ENCODE assay signal across 16 cellular contexts in genomic region chr3:55654123-55654787, GRCh38.
DNase-seq lines count a peak whose midpoint lies in the region; ATAC-seq and TF ChIP-seq lines count a peak whose summit lies in the region.
"Had no signal": no experiment of that assay in that cellular context is flagged by ENCODE, and none has a peak within 500 bp of the region (broad histone marks: within the 10 kb centered on the region; RNA-seq: fewer than 3 reads in every experiment).

No MANE protein-coding gene starts in this region.

- H3K4me2 ChIP-seq in KMS-11 = peak overlapping the region; percentile 70

- in situ Hi-C loops in GM13977 (cut with MboI; ENCODE audit: low pct_unique_long_range_greater_than_20kb, low sequenced_read_pairs, unreplicated experiment) = no loop called here

- peaks cover 63% of the 10 kb centered on the region for H3K4me1 ChIP-seq in KMS-11 (ENCODE audit: low read depth, poor library complexity, severe bottlenecking)
- H3K4me1 ChIP-seq in CD4-positive, alpha-beta memory T cell (ENCODE audit: insufficient read depth, low read length) = no peaks in the 10 kb centered on the region
- H3K4me1 ChIP-seq: parathyroid adenoma, Peyer's patch, vagina had no signal

- no peaks in the 10 kb centered on the region for H3K27me3 Mint-ChIP-seq in CD4-positive, alpha-beta memory T cell
- H3K27me3 Mint-ChIP-seq: CD4-positive, CD25-positive, alpha-beta regulatory T cell had no signal

- peak overlapping the region; percentile 27; the same call in 1 of the 2 replicates for H2AFZ ChIP-seq in KMS-11 (ENCODE audit: low read depth)
- H2AFZ ChIP-seq: GM23248, parathyroid adenoma had no signal

- intact Hi-C loops in CD4-positive, alpha-beta memory T cell (cut with micrococcal nuclease) = no loop called here

- no peak overlapping the region for H3K4me3 ChIP-seq in KMS-11 (IDR thresholded peaks at IDR 0.05; ENCODE audit: insufficient read depth, low read depth, low read length)
- H3K4me3 ChIP-seq in CD4-positive, alpha-beta memory T cell (ENCODE audit: low read length in 2 of 2) = no peak overlapping the region
- H3K4me3 ChIP-seq: GM23248, Peyer's patch, vagina had no signal

- H3K27me3 ChIP-seq in KMS-11 (ENCODE audit: insufficient read depth, low read depth) = no peaks in the 10 kb centered on the region
- no peaks in the 10 kb centered on the region for H3K27me3 ChIP-seq in CD4-positive, alpha-beta memory T cell (ENCODE audit: insufficient read depth, low read length)
- H3K27me3 ChIP-seq: Peyer's patch, vagina had no signal

- peak; percentile 34 for DNase-seq in GM13977 (ENCODE audit: low spot score)
- DNase-seq in dedifferentiated amniotic fluid mesenchymal stem cell (ENCODE audit: extremely low spot score) = no peak
- no peak for DNase-seq in CD4-positive, alpha-beta memory T cell
- no peak for DNase-seq in RKO (ENCODE audit: low spot score)
- DNase-seq in RWPE1 (ENCODE audit: low spot score) = no peak
- DNase-seq: activated CD4-positive, alpha-beta T cell treated with anti-CD3 and anti-CD28 coated beads for 48 hours; CD4-positive, CD25-positive, alpha-beta regulatory T cell; erythroblast; NCI-H1048; Peyer's patch had no signal

- peak; percentile 98 for ATAC-seq in GM19438 (IDR thresholded peaks at IDR 0.05; ENCODE audit: low read depth, unreplicated experiment)
- peak; percentile 88 for ATAC-seq in HG02884 (IDR thresholded peaks at IDR 0.05; ENCODE audit: unreplicated experiment)

- no peaks in the 10 kb centered on the region for H4K20me1 ChIP-seq in KMS-11 (ENCODE audit: insufficient read depth)

- POLR2A ChIA-PET in CD4-positive, alpha-beta memory T cell (lab: Charles Lee; ENCODE audit: partially characterized antibody) = no interaction called here
- POLR2A ChIA-PET in RWPE1 (lab: Yijun Ruan, JAX; ENCODE audit: low non-redundant PET) = no interaction called here

- no peaks in the 10 kb centered on the region for H3K4me1 Mint-ChIP-seq in CD4-positive, alpha-beta memory T cell
- H3K4me1 Mint-ChIP-seq: CD4-positive, CD25-positive, alpha-beta regulatory T cell had no signal

- no peaks in the 10 kb centered on the region for H3K79me2 ChIP-seq in KMS-11 (ENCODE audit: insufficient read depth, low read depth)
- H3K79me2 ChIP-seq: parathyroid adenoma had no signal

- no peaks in the 10 kb centered on the region for H3K36me3 Mint-ChIP-seq in CD4-positive, alpha-beta memory T cell
- H3K36me3 Mint-ChIP-seq: CD4-positive, CD25-positive, alpha-beta regulatory T cell had no signal

- H3K9me3 ChIP-seq in CD4-positive, alpha-beta memory T cell (ENCODE audit: control insufficient read depth in 1 of 2, low read length in 2 of 2) = no peaks in the 10 kb centered on the region
- H3K9me3 ChIP-seq: Peyer's patch, vagina had no signal

- no peak overlapping the region for H3K4me3 Mint-ChIP-seq in CD4-positive, alpha-beta memory T cell
- H3K4me3 Mint-ChIP-seq: CD4-positive, CD25-positive, alpha-beta regulatory T cell had no signal

- no peaks in the 10 kb centered on the region for H3K36me3 ChIP-seq in KMS-11 (ENCODE audit: insufficient read depth)
- no peaks in the 10 kb centered on the region for H3K36me3 ChIP-seq in CD4-positive, alpha-beta memory T cell (ENCODE audit: insufficient read depth, low read length)
- H3K36me3 ChIP-seq: Peyer's patch, vagina had no signal

- no peak for TF ChIP-seq CTCF in GM13977 (IDR thresholded peaks at IDR 0.05; ENCODE audit: extremely low read depth, insufficient read depth, missing control alignments)
- TF ChIP-seq CTCF in KMS-11 (conservative IDR thresholded peaks at IDR 0.05; ENCODE audit: low read depth, low read length) = no peak
- no peak for TF ChIP-seq CTCF in RWPE1 (conservative IDR thresholded peaks at IDR 0.05; ENCODE audit: low read depth)

- H3K27ac Mint-ChIP-seq in CD4-positive, alpha-beta memory T cell = no peak overlapping the region
- H3K27ac Mint-ChIP-seq: CD4-positive, CD25-positive, alpha-beta regulatory T cell had no signal

- no peak overlapping the region for H3K9ac ChIP-seq in KMS-11
- H3K9ac ChIP-seq: GM23248, parathyroid adenoma had no signal

- H3K27ac ChIP-seq in KMS-11 (peak overlapping the region; percentile 20; the same call in 1 of the 2 replicates), RWPE1 (no peak overlapping the region)
- H3K27ac ChIP-seq in CD4-positive, alpha-beta memory T cell (ENCODE audit: low read depth, low read length) = no peak overlapping the region
- H3K27ac ChIP-seq: GM23248, parathyroid adenoma, Peyer's patch, vagina had no signal

- H3K9me3 Mint-ChIP-seq in CD4-positive, alpha-beta memory T cell = peaks cover 0 to 1% (median 0%) of the 10 kb centered on the region in 8 donors

- CTCF ChIA-PET in CD4-positive, alpha-beta memory T cell (lab: Charles Lee; ENCODE audit: partially characterized antibody) = no interaction called here
- CTCF ChIA-PET in RWPE1 (lab: Yijun Ruan, JAX) = no interaction called here
